12 cellular contexts compared by ENCODE assay signal in genomic region chr6:148934534-148934933, GRCh38.
DNase-seq lines count a peak whose midpoint lies in the region; ATAC-seq and TF ChIP-seq lines count a peak whose summit lies in the region.
"Had no signal": no experiment of that assay in that cellular context is flagged by ENCODE, and none has a peak within 500 bp of the region (broad histone marks: within the 10 kb centered on the region; RNA-seq: fewer than 3 reads in every experiment).

No MANE protein-coding gene starts in this region.

- H3K36me3 Mint-ChIP-seq in stimulated activated effector memory CD8-positive, alpha-beta T cell treated with anti-CD3 and anti-CD28 coated beads, Interleukin-12 subunit alpha, Interleukin-12 subunit beta, amount 100 ng/mL, for 72 hours = no peaks in the 10 kb centered on the region
- H3K36me3 Mint-ChIP-seq in CD14-positive monocyte = no peaks in the 10 kb centered on the region

- no peak for TF ChIP-seq CTCF in CD14-positive monocyte (IDR thresholded peaks at IDR 0.05)
- TF ChIP-seq CTCF in MM.1S (IDR thresholded peaks at IDR 0.05; ENCODE audit: low read length) = no peak

- H3K27ac ChIP-seq in GM23248 (peak overlapping the region; percentile 40), MM.1S (ENCODE audit: low read length) (no peak overlapping the region)
- H3K27ac ChIP-seq: SK-N-MC had no signal

- intact Hi-C loops in CD14-positive monocyte (cut with micrococcal nuclease) = no loop called here

- H3K9me2 ChIP-seq in GM23248 (ENCODE audit: insufficient read depth) (no peaks in the 10 kb centered on the region), MM.1S (replicated peaks; ENCODE audit: insufficient read depth, low read length) (no peaks in the 10 kb centered on the region)

- H3K9me3 Mint-ChIP-seq in stimulated activated effector memory CD8-positive, alpha-beta T cell treated with anti-CD3 and anti-CD28 coated beads, Interleukin-12 subunit alpha, Interleukin-12 subunit beta, amount 100 ng/mL, for 72 hours = no peaks in the 10 kb centered on the region
- H3K9me3 Mint-ChIP-seq in CD14-positive monocyte = peaks cover 0 to 1% (median 0%) of the 10 kb centered on the region in 7 donors

- no peak overlapping the region for H3K4me3 ChIP-seq in GM23248
- H3K4me3 ChIP-seq in MM.1S (ENCODE audit: low read length) = no peak overlapping the region
- H3K4me3 ChIP-seq: HAP-1, SK-N-MC had no signal

- ATAC-seq in stimulated activated effector memory CD8-positive, alpha-beta T cell treated with anti-CD3 and anti-CD28 coated beads, Interleukin-12 subunit alpha, Interleukin-12 subunit beta, amount 100 ng/mL, for 72 hours = no peak
- ATAC-seq in GM21529 (IDR thresholded peaks at IDR 0.05; ENCODE audit: unreplicated experiment) = no peak
- ATAC-seq: left colon had no signal

- H2AFZ ChIP-seq in GM23248 (no peak overlapping the region), MM.1S (ENCODE audit: low read length) (no peak overlapping the region)

- H3K36me3 ChIP-seq in GM23248 (ENCODE audit: low read depth) (no peaks in the 10 kb centered on the region), MM.1S (replicated peaks; ENCODE audit: insufficient read depth, low read length) (no peaks in the 10 kb centered on the region)
- H3K36me3 ChIP-seq: ascending aorta, HAP-1 had no signal

- 0 out of 2 replicates have a peak, but pooled peaks cover 24% of the 10 kb centered on the region for H3K79me2 ChIP-seq in GM23248 (ENCODE audit: insufficient read depth)
- no peaks in the 10 kb centered on the region for H3K79me2 ChIP-seq in MM.1S (ENCODE audit: low read length)

- H3K27me3 Mint-ChIP-seq in CD14-positive monocyte (ENCODE audit: low read depth in 3 of 3) = no peaks in the 10 kb centered on the region

- 28 to 32% methylated on average over 4 of the region's 4 CpGs for WGBS in GM23248 (ENCODE audit: low coverage in 1 of 2, low lambda C conversion rate in 2 of 2, missing lambda C conversion rate in 2 of 2), 2 experiments

- H3K4me2 ChIP-seq in GM23248 (ENCODE audit: unreplicated experiment) (peak overlapping the region; percentile 75), MM.1S (ENCODE audit: low read depth, low read length) (no peak overlapping the region)

- H3K9me3 ChIP-seq in GM23248 (ENCODE audit: low read depth) (no peaks in the 10 kb centered on the region), MM.1S (replicated peaks; ENCODE audit: insufficient read depth, low read length) (no peaks in the 10 kb centered on the region)
- H3K9me3 ChIP-seq: ascending aorta, HAP-1 had no signal

- H3K4me1 Mint-ChIP-seq in stimulated activated effector memory CD8-positive, alpha-beta T cell treated with anti-CD3 and anti-CD28 coated beads, Interleukin-12 subunit alpha, Interleukin-12 subunit beta, amount 100 ng/mL, for 72 hours = peaks cover 8% of the 10 kb centered on the region
- no peaks in the 10 kb centered on the region for H3K4me1 Mint-ChIP-seq in CD14-positive monocyte

- no peaks in the 10 kb centered on the region for H3K27me3 ChIP-seq in GM23248 (replicated peaks; ENCODE audit: insufficient read depth)
- no peaks in the 10 kb centered on the region for H3K27me3 ChIP-seq in MM.1S (replicated peaks; ENCODE audit: insufficient read depth, low read length)
- H3K27me3 ChIP-seq: ascending aorta had no signal

- in situ Hi-C loops in GM23248 (cut with MboI) = no loop called here

- peaks cover 38% of the 10 kb centered on the region for H3K4me1 ChIP-seq in GM23248 (ENCODE audit: insufficient read depth)
- no peaks in the 10 kb centered on the region for H3K4me1 ChIP-seq in MM.1S (ENCODE audit: low read length)
- H3K4me1 ChIP-seq: HAP-1 had no signal

- DNase-seq in GM23248 (peak; percentile 83), RPMI7951 (ENCODE audit: low read depth) (peak; percentile 13), globus pallidus (ENCODE audit: low spot score) (peak; percentile 16), CD14-positive monocyte (ENCODE audit: low spot score) (no peak), MM.1S (no peak)
- no peak for DNase-seq in stimulated activated effector memory CD8-positive, alpha-beta T cell treated with anti-CD3 and anti-CD28 coated beads, Interleukin-12 subunit alpha, Interleukin-12 subunit beta, amount 100 ng/mL, for 72 hours (ENCODE audit: low spot score in 2 of 2)
- DNase-seq: NCI-H2081 had no signal

- 0 out of 2 replicates have a peak overlapping the region, but pooled peaks have one; percentile 8 for H3K9ac ChIP-seq in GM23248
- H3K9ac ChIP-seq in MM.1S (ENCODE audit: low read length) = no peak overlapping the region

- H3K27ac Mint-ChIP-seq in stimulated activated effector memory CD8-positive, alpha-beta T cell treated with anti-CD3 and anti-CD28 coated beads, Interleukin-12 subunit alpha, Interleukin-12 subunit beta, amount 100 ng/mL, for 72 hours = peak overlapping the region; percentile 24
- H3K27ac Mint-ChIP-seq in CD14-positive monocyte = peak overlapping the region in 1 of 7 donors; percentile 12

- no peak overlapping the region for H3K4me3 Mint-ChIP-seq in stimulated activated effector memory CD8-positive, alpha-beta T cell treated with anti-CD3 and anti-CD28 coated beads, Interleukin-12 subunit alpha, Interleukin-12 subunit beta, amount 100 ng/mL, for 72 hours
- H3K4me3 Mint-ChIP-seq in CD14-positive monocyte = no peak overlapping the region

- H4K20me1 ChIP-seq in GM23248 (ENCODE audit: insufficient read depth) = no peaks in the 10 kb centered on the region; the same call in 1 of the 2 replicates
- H4K20me1 ChIP-seq in MM.1S (ENCODE audit: insufficient read depth, low read length) = no peaks in the 10 kb centered on the region

- H3F3A ChIP-seq in GM23248 (ENCODE audit: insufficient read depth) (peaks cover 37% of the 10 kb centered on the region), MM.1S (ENCODE audit: insufficient read depth, low read length) (no peaks in the 10 kb centered on the region)

Comparison
In these comparisons a context has a peak if more than half of its experiments do, and no peak if none do; other contexts are left out.
1. DNase-seq: peak in GM23248 (single experiment), RPMI7951 (single experiment) and globus pallidus (single experiment); none in stimulated activated effector memory CD8-positive, alpha-beta T cell treated with anti-CD3 and anti-CD28 coated beads, Interleukin-12 subunit alpha, Interleukin-12 subunit beta, amount 100 ng/mL, for 72 hours (0 of 2), CD14-positive monocyte (single experiment) and MM.1S (single experiment).